Comparison of ENCODE assay signal across 19 cellular contexts in genomic region chr2:215835641-215836040, GRCh38.
A peak's percentile ranks its signal among the peaks of the same experiment; 100 is the strongest.
DNase-seq lines count a peak whose midpoint lies in the region; ATAC-seq, FAIRE-seq and TF ChIP-seq lines count a peak whose summit lies in the region.
"Had no signal": no experiment of that assay in that cellular context is flagged by ENCODE, and none has a peak within 500 bp of the region (broad histone marks: within the 10 kb centered on the region; RNA-seq: fewer than 3 reads in every experiment).

No MANE protein-coding gene starts in this region.

- H3K9me3 ChIP-seq in hepatocyte (ENCODE audit: low read depth) (no peaks in the 10 kb centered on the region), pancreas (no peaks in the 10 kb centered on the region), SK-N-SH (no peaks in the 10 kb centered on the region)
- H3K9me3 ChIP-seq: A549, Caco-2 had no signal

- no peaks in the 10 kb centered on the region for H3K27me3 ChIP-seq in hepatocyte
- no peaks in the 10 kb centered on the region for H3K27me3 ChIP-seq in pancreas
- no peaks in the 10 kb centered on the region for H3K27me3 ChIP-seq in SK-N-SH (ENCODE audit: insufficient read depth)

- H3K27ac ChIP-seq in 22Rv1 (peak overlapping the region; percentile 61), hepatocyte (peak overlapping the region; percentile 17), pancreas (no peak overlapping the region), SK-N-SH (ENCODE audit: low read depth in 2 of 2, low read length in 1 of 2) (no peak overlapping the region)

- TF ChIP-seq CTCF in 22Rv1 (IDR thresholded peaks at IDR 0.05) (no peak), hepatocyte (IDR thresholded peaks at IDR 0.05; ENCODE audit: poor library complexity) (no peak), pancreas (IDR thresholded peaks at IDR 0.05) (no peak), SK-N-SH (IDR thresholded peaks at IDR 0.05) (no peak)

- peak; percentile 32 for DNase-seq in SK-MEL-5 (ENCODE audit: low read depth, low spot score)
- no peak for DNase-seq in hepatocyte (ENCODE audit: low spot score)
- DNase-seq in pancreas = no peak
- DNase-seq in NCI-H1436 treated with DMSO at 0.1 percent for 48 hours (lab: John Stamatoyannopoulos, UW) = no peak
- no peak for DNase-seq in SK-N-SH
- no peak for DNase-seq in T-helper 2 cell treated with Interferon-gamma antibody and Interleukin-4, amounts not matched to agents 5 μg/mL and 100 μg/mL, for 36 hours (ENCODE audit: low spot score)
- DNase-seq: Caco-2; DMS53; NCI-H146; NCI-H2227 treated with DMSO at 0.1 percent for 48 hours; NCI-H526; NK-92 treated with Interleukin-12 subunit alpha and Interleukin-12 subunit beta, amount 100 ng/mL, for 24 hours; PC-3 had no signal

- no peak overlapping the region for H3K27ac Mint-ChIP-seq in T-helper 2 cell treated with Interferon-gamma antibody and Interleukin-4, amounts not matched to agents 5 μg/mL and 100 μg/mL, for 36 hours
- H3K27ac Mint-ChIP-seq: CD14-positive monocyte, IgD-negative memory B cell had no signal

- in situ Hi-C loops in SK-MEL-5 (cut with HindIII; ENCODE audit: low pct_unique_long_range_greater_than_20kb, low sequenced_read_pairs) = no loop called here

- H3K4me3 Mint-ChIP-seq in T-helper 2 cell treated with Interferon-gamma antibody and Interleukin-4, amounts not matched to agents 5 μg/mL and 100 μg/mL, for 36 hours = no peak overlapping the region
- H3K4me3 Mint-ChIP-seq: CD14-positive monocyte, IgD-negative memory B cell had no signal

- H3K9me2 ChIP-seq in hepatocyte (replicated peaks; ENCODE audit: insufficient read depth) (no peaks in the 10 kb centered on the region), SK-N-SH (no peaks in the 10 kb centered on the region)

- H3K4me1 ChIP-seq in hepatocyte (ENCODE audit: insufficient read depth) (peaks cover 20% of the 10 kb centered on the region), pancreas (no peaks in the 10 kb centered on the region), SK-N-SH (ENCODE audit: control insufficient read depth in 1 of 2, insufficient read depth in 2 of 2, low read depth in 1 of 2, low read length in 1 of 2) (no peaks in the 10 kb centered on the region)

- no peak for TF ChIP-seq EP300 in SK-N-SH (IDR thresholded peaks at IDR 0.05; ENCODE audit: borderline replicate concordance in 1 of 2, low read depth in 1 of 2, low read length in 1 of 2)

- peak; percentile 45 for FAIRE-seq in pancreas (lab: Jason Lieb, UNC)
- FAIRE-seq: A549 had no signal

- CTCF ChIA-PET in SK-N-SH (lab: Yijun Ruan, JAX) = no interaction called here

- H3K27me3 Mint-ChIP-seq in T-helper 2 cell treated with Interferon-gamma antibody and Interleukin-4, amounts not matched to agents 5 μg/mL and 100 μg/mL, for 36 hours (ENCODE audit: low read depth) = peaks cover 6% of the 10 kb centered on the region

- H4K20me1 ChIP-seq in hepatocyte (ENCODE audit: insufficient read depth, poor library complexity, severe bottlenecking) (no peaks in the 10 kb centered on the region), SK-N-SH (ENCODE audit: insufficient read depth) (no peaks in the 10 kb centered on the region)

- H3K4me3 ChIP-seq in hepatocyte (no peak overlapping the region), pancreas (no peak overlapping the region), SK-N-SH (ENCODE audit: low read depth in 2 of 2, low read length in 1 of 2) (no peak overlapping the region)
- H3K4me3 ChIP-seq: A549 had no signal

- no peaks in the 10 kb centered on the region for H3F3A ChIP-seq in SK-N-SH (replicated peaks; ENCODE audit: insufficient read depth)

- H3K9me3 Mint-ChIP-seq in T-helper 2 cell treated with Interferon-gamma antibody and Interleukin-4, amounts not matched to agents 5 μg/mL and 100 μg/mL, for 36 hours = no peaks in the 10 kb centered on the region
- H3K9me3 Mint-ChIP-seq: CD14-positive monocyte, IgD-negative memory B cell had no signal

- H3K36me3 ChIP-seq in hepatocyte (replicated peaks; ENCODE audit: insufficient read depth, low read depth) (no peaks in the 10 kb centered on the region), pancreas (no peaks in the 10 kb centered on the region), SK-N-SH (replicated peaks in 1 of 2; ENCODE audit: control insufficient read depth in 1 of 2, insufficient read depth in 2 of 2, low read length in 1 of 2) (no peaks in the 10 kb centered on the region)

- ATAC-seq in pancreas (no peak), HG03045 (IDR thresholded peaks at IDR 0.05; ENCODE audit: unreplicated experiment) (no peak)
- ATAC-seq: A549, HCT116, PC-3 had no signal

- peaks cover 10% of the 10 kb centered on the region for H3K4me1 Mint-ChIP-seq in T-helper 2 cell treated with Interferon-gamma antibody and Interleukin-4, amounts not matched to agents 5 μg/mL and 100 μg/mL, for 36 hours (ENCODE audit: low read depth)

- TF ChIP-seq RAD21 in SK-N-SH (IDR thresholded peaks at IDR 0.05; ENCODE audit: low read length) = no peak

- H2AFZ ChIP-seq in hepatocyte = no peak overlapping the region
- no peak overlapping the region for H2AFZ ChIP-seq in SK-N-SH (ENCODE audit: low read depth)

- intact Hi-C loops in pancreas (cut with DNase I) = no loop called here

- POLR2A ChIA-PET in SK-N-SH (lab: Yijun Ruan, JAX) = no interaction called here

- H3K4me2 ChIP-seq in hepatocyte (no peak overlapping the region), SK-N-SH (no peak overlapping the region)
- H3K4me2 ChIP-seq: A549 had no signal

- H3K79me2 ChIP-seq in hepatocyte (no peaks in the 10 kb centered on the region), SK-N-SH (ENCODE audit: insufficient read depth) (no peaks in the 10 kb centered on the region)

- no peak overlapping the region for H3K9ac ChIP-seq in SK-N-SH

- no peaks in the 10 kb centered on the region for H3K36me3 Mint-ChIP-seq in T-helper 2 cell treated with Interferon-gamma antibody and Interleukin-4, amounts not matched to agents 5 μg/mL and 100 μg/mL, for 36 hours (ENCODE audit: low read depth)
- H3K36me3 Mint-ChIP-seq: CD14-positive monocyte, IgD-negative memory B cell had no signal

- WGBS in hepatocyte (ENCODE audit: low lambda C conversion rate, missing lambda C conversion rate) = 50% methylated on average over 1 of the region's 1 CpG
- 65 to 67% methylated on average over 1 of the region's 1 CpG for WGBS in pancreas, 2 donors
- WGBS in SK-N-SH (ENCODE audit: low lambda C conversion rate) = 87% methylated on average over 1 of the region's 1 CpG

TF ChIP-seq in SK-N-SH, 30 proteins besides CTCF, POLR2A, EP300 and RAD21:
- TF ChIP-seq MXI1 (IDR thresholded peaks at IDR 0.05; ENCODE audit: low read depth, low read length) = no peak
- no peak for TF ChIP-seq RFX5 (IDR thresholded peaks at IDR 0.05; ENCODE audit: low read length)
- TF ChIP-seq, protein P1, sequence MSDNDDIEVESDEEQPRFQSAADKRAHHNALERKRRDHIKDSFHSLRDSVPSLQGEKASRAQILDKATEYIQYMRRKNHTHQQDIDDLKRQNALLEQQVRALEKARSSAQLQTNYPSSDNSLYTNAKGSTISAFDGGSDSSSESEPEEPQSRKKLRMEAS (IDR thresholded peaks at IDR 0.05; ENCODE audit: low read depth) = no peak
- TF ChIP-seq NFIC (IDR thresholded peaks at IDR 0.05; ENCODE audit: borderline replicate concordance) = no peak
- TF ChIP-seq GATA2 (CRISPR knock-in tag; IDR thresholded peaks at IDR 0.05) = no peak
- TF ChIP-seq POLR2AphosphoS5 (IDR thresholded peaks at IDR 0.05; ENCODE audit: low read depth, low read length) = no peak
- TF ChIP-seq IRF3 (IDR thresholded peaks at IDR 0.05; ENCODE audit: low read depth, low read length) = no peak
- TF ChIP-seq YY1 (IDR thresholded peaks at IDR 0.05; ENCODE audit: low read depth) = no peak
- TF ChIP-seq ELF1 (IDR thresholded peaks at IDR 0.05) = no peak
- TF ChIP-seq, protein P2, sequence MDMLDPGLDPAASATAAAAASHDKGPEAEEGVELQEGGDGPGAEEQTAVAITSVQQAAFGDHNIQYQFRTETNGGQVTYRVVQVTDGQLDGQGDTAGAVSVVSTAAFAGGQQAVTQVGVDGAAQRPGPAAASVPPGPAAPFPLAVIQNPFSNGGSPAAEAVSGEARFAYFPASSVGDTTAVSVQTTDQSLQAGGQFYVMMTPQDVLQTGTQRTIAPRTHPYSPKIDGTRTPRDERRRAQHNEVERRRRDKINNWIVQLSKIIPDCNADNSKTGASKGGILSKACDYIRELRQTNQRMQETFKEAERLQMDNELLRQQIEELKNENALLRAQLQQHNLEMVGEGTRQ (IDR thresholded peaks at IDR 0.05; ENCODE audit: borderline replicate concordance, low read depth, low read length) = no peak
- no peak for TF ChIP-seq JUND (IDR thresholded peaks at IDR 0.05)
- no peak for TF ChIP-seq RXRA (IDR thresholded peaks at IDR 0.05; ENCODE audit: borderline replicate concordance, low read depth)

Comparison
In these comparisons a context has a peak if more than half of its experiments do, and no peak if none do; other contexts are left out.
1. H3K27ac ChIP-seq: peak in 22Rv1 (single experiment) and hepatocyte (single experiment); none in pancreas (0 of 4) and SK-N-SH (0 of 2).